In the genomic region with DNA sequence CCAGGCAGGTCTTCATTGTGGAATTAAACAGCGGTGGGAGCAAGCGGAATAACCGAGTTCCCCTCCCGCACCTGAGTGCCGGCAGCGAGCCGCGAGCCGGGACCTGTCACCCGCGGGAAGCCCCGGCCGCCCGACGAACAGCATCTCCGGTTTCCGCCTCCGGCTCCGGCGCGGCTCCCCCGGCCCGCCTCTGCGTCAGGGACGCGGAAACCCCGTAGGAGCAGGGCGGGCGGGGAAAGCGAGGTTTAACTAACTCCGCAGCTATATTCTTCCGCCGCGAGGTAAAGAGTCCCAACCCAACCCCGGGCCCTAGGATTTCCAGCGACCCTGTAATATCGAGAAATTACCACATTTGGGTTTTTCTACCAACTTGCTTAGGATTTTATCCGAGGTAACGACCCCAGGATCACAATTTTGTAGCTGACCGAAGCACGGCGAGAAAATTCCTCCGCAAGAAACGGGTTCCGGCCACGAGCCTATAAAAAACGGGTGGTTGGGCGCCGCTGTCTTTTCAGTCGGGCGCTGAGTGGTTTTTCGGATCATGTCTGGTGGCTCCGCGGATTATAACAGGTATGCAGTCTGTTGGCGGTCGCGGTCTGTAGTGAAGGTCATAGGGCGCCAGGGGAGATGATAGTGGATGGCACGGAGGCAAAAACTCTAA, we compare ENCODE assay signal across 8 cellular contexts.
DNase-seq lines count a peak whose midpoint lies in the region; ATAC-seq lines count a peak whose summit lies in the region.

A gene (plus strand): TSS at position 508 of the 661 bp plus-strand sequence. CDS start 34 bp downstream, at position 542.

- ATAC-seq in GM19025 (IDR thresholded peaks at IDR 0.05; ENCODE audit: low read depth, unreplicated experiment) = peak; percentile 54
- ATAC-seq in HG03280 (IDR thresholded peaks at IDR 0.05; ENCODE audit: unreplicated experiment) = peak; percentile 63

- H3K27ac ChIP-seq in caudate nucleus (ENCODE audit: low read depth, low read length) = peak within 1 kb of the TSS; percentile 100

- peak; percentile 94 for DNase-seq in AG08395 (ENCODE audit: low spot score)
- DNase-seq in NCI-H446 (lab: John Stamatoyannopoulos, UW) = peak; percentile 79 to 92
- DNase-seq in activated CD4-positive, CD25-positive, alpha-beta regulatory T cell treated with anti-CD3 and anti-CD28 coated beads, Interleukin-2, amount 50 U/mL, for 16 hours (ENCODE audit: low read depth, low spot score) = peak; percentile 84
- peak in 60 of 61 donors; percentile 46 to 93 (median 84) for DNase-seq in caudate nucleus (lab: John Stamatoyannopoulos, UW)
- DNase-seq in inferior parietal cortex (ENCODE audit: extremely low spot score) = peak; percentile 90
- peak; percentile 71 for DNase-seq in smooth muscle cell of the brain vasculature (ENCODE audit: low read depth, low spot score)

Comparison
In these comparisons a context has a peak if more than half of its experiments do, and no peak if none do; other contexts are left out.
1. Peak in every context shown above with its lines: DNase-seq, ATAC-seq and H3K27ac ChIP-seq.